In genomic region chr21:25569711-25570110, GRCh38 we compare ENCODE assay signal across 20 cellular contexts. TPM values are rescaled to one million over a fixed set of nuclear protein-coding genes. Genes with fewer than 3 reads are reported as not detected.
DNase-seq lines count a peak whose midpoint lies in the region; FAIRE-seq and TF ChIP-seq lines count a peak whose summit lies in the region.
"Had no signal": no experiment of that assay in that cellular context is flagged by ENCODE, and none has a peak within 500 bp of the region (broad histone marks: within the 10 kb centered on the region; RNA-seq: fewer than 3 reads in every experiment).

No MANE protein-coding gene starts in this region.

- H3K79me2 ChIP-seq in osteoblast (ENCODE audit: insufficient read depth, low read length) = peaks cover 29% of the 10 kb centered on the region

- no peaks in the 10 kb centered on the region for H3K27me3 ChIP-seq in osteoblast (ENCODE audit: insufficient read depth, low read length)
- H3K27me3 ChIP-seq in H7 (ENCODE audit: control insufficient read depth, insufficient read depth, low read length) = no peaks in the 10 kb centered on the region

- H3K4me1 Mint-ChIP-seq in activated naive CD4-positive, alpha-beta T cell treated with anti-CD3 and anti-CD28 coated beads, Interleukin-2, amount 50 U/mL, for 24 hours = peaks cover 25% of the 10 kb centered on the region
- peaks cover 72% of the 10 kb centered on the region for H3K4me1 Mint-ChIP-seq in activated T-helper 2 cell treated with anti-CD3 and anti-CD28 coated beads, Interferon-gamma antibody, Interleukin-2, Interleukin-4, amounts not matched to agents 10 μg/mL and 5 μg/mL and 100 μg/mL, durations not matched to agents 14 hours and 24 hours and 36 hours (ENCODE audit: low read depth)

- H3K27ac ChIP-seq in osteoblast (ENCODE audit: low read depth, low read length) = peak overlapping the region; percentile 15
- H3K27ac ChIP-seq: PC-9, thoracic aorta, WERI-Rb-1 had no signal

- no peak for DNase-seq in activated naive CD4-positive, alpha-beta T cell treated with anti-CD3 and anti-CD28 coated beads, Interleukin-2, amount 50 U/mL, for 16 hours
- DNase-seq in GM18507 (ENCODE audit: extremely low spot score, insufficient read length, low read depth) (no peak), osteoblast (ENCODE audit: insufficient read length, low spot score, missing footprints) (no peak), AG08396 (ENCODE audit: low spot score) (no peak), H7 (no peak)
- DNase-seq in activated T-helper 2 cell treated with anti-CD3 and anti-CD28 coated beads, Interferon-gamma antibody, Interleukin-2, Interleukin-4, amounts not matched to agents 10 μg/mL and 5 μg/mL and 100 μg/mL, durations not matched to agents 14 hours and 24 hours and 36 hours (ENCODE audit: low spot score) = no peak
- no peak for DNase-seq in stimulated activated CD4-positive, alpha-beta T cell treated with anti-CD3 and anti-CD28 coated beads, Interleukin-2, amount 100 ng/mL, for 48 hours
- DNase-seq: activated CD8-positive, alpha-beta memory T cell treated with anti-CD3 and anti-CD28 coated beads, Interleukin-2, amount 50 U/mL, for 48 hours; anterior cingulate cortex; endodermal cell; Kasumi-1; NCI-H1105; NCI-H2171; PC-9; stimulated activated CD4-positive, alpha-beta T cell treated with anti-CD3 and anti-CD28 coated beads, Interleukin-2, amount 100 ng/mL, for 24 hours; WERI-Rb-1 had no signal

- peak overlapping the region; percentile 97 for H3K27ac Mint-ChIP-seq in activated naive CD4-positive, alpha-beta T cell treated with anti-CD3 and anti-CD28 coated beads, Interleukin-2, amount 50 U/mL, for 24 hours
- peak overlapping the region; percentile 91 for H3K27ac Mint-ChIP-seq in activated T-helper 2 cell treated with anti-CD3 and anti-CD28 coated beads, Interferon-gamma antibody, Interleukin-2, Interleukin-4, amounts not matched to agents 10 μg/mL and 5 μg/mL and 100 μg/mL, durations not matched to agents 14 hours and 24 hours and 36 hours
- H3K27ac Mint-ChIP-seq: endodermal cell, GM23338 had no signal

- H3K4me2 ChIP-seq in osteoblast (ENCODE audit: insufficient read depth, low read length) = no peak overlapping the region
- H3K4me2 ChIP-seq: GM23338, PC-9 had no signal

- no peak for TF ChIP-seq CTCF in osteoblast (IDR thresholded peaks at IDR 0.05; ENCODE audit: extremely low read depth, low read depth, low read length)

- no peaks in the 10 kb centered on the region for H3K9me3 ChIP-seq in osteoblast (ENCODE audit: low read depth, low read length)
- H3K9me3 ChIP-seq: thoracic aorta had no signal

- peaks cover 4% of the 10 kb centered on the region for H3K36me3 ChIP-seq in osteoblast (ENCODE audit: insufficient read depth, low read length)
- H3K36me3 ChIP-seq in H7 (replicated peaks; ENCODE audit: control insufficient read depth, insufficient read depth, low read length) = no peaks in the 10 kb centered on the region
- H3K36me3 ChIP-seq: thoracic aorta, WERI-Rb-1 had no signal

- peaks cover 33% of the 10 kb centered on the region for H3K4me1 ChIP-seq in osteoblast (ENCODE audit: insufficient read depth, low read length)

- FAIRE-seq in GM18507 (lab: Jason Lieb, UNC) = peak; percentile 47
- FAIRE-seq: keratinocyte had no signal

- no peak overlapping the region for H2AFZ ChIP-seq in osteoblast (ENCODE audit: low read length)
- H2AFZ ChIP-seq: GM23338, PC-9 had no signal

- intact Hi-C loops in activated T-helper 2 cell treated with anti-CD3 and anti-CD28 coated beads, Interferon-gamma antibody, Interleukin-2, Interleukin-4, amounts not matched to agents 10 μg/mL and 5 μg/mL and 100 μg/mL, durations not matched to agents 14 hours and 24 hours and 36 hours (cut with micrococcal nuclease) = loop anchor here (1.0 kb wide), 1 partner anchor 67 kb away; no protein-coding TSS in a partner anchor

- peak overlapping the region; percentile 96 for H3K4me3 Mint-ChIP-seq in activated naive CD4-positive, alpha-beta T cell treated with anti-CD3 and anti-CD28 coated beads, Interleukin-2, amount 50 U/mL, for 24 hours
- H3K4me3 Mint-ChIP-seq in activated T-helper 2 cell treated with anti-CD3 and anti-CD28 coated beads, Interferon-gamma antibody, Interleukin-2, Interleukin-4, amounts not matched to agents 10 μg/mL and 5 μg/mL and 100 μg/mL, durations not matched to agents 14 hours and 24 hours and 36 hours (ENCODE audit: low read depth) = peak overlapping the region; percentile 81
- H3K4me3 Mint-ChIP-seq: endodermal cell, GM23338 had no signal

- no peak overlapping the region for H3K4me3 ChIP-seq in osteoblast (ENCODE audit: insufficient read depth, low read length)
- H3K4me3 ChIP-seq in H7 (ENCODE audit: insufficient read depth, low read depth, low read length) = no peak overlapping the region
- H3K4me3 ChIP-seq: GM23338, PC-9, thoracic aorta had no signal

- no peaks in the 10 kb centered on the region for H3K9me3 Mint-ChIP-seq in activated naive CD4-positive, alpha-beta T cell treated with anti-CD3 and anti-CD28 coated beads, Interleukin-2, amount 50 U/mL, for 24 hours
- no peaks in the 10 kb centered on the region for H3K9me3 Mint-ChIP-seq in activated T-helper 2 cell treated with anti-CD3 and anti-CD28 coated beads, Interferon-gamma antibody, Interleukin-2, Interleukin-4, amounts not matched to agents 10 μg/mL and 5 μg/mL and 100 μg/mL, durations not matched to agents 14 hours and 24 hours and 36 hours
- H3K9me3 Mint-ChIP-seq: endodermal cell, GM23338 had no signal

- no peaks in the 10 kb centered on the region for H4K20me1 ChIP-seq in osteoblast (ENCODE audit: insufficient read depth, low read length)

- no peaks in the 10 kb centered on the region for H3K27me3 Mint-ChIP-seq in activated naive CD4-positive, alpha-beta T cell treated with anti-CD3 and anti-CD28 coated beads, Interleukin-2, amount 50 U/mL, for 24 hours
- no peaks in the 10 kb centered on the region for H3K27me3 Mint-ChIP-seq in activated T-helper 2 cell treated with anti-CD3 and anti-CD28 coated beads, Interferon-gamma antibody, Interleukin-2, Interleukin-4, amounts not matched to agents 10 μg/mL and 5 μg/mL and 100 μg/mL, durations not matched to agents 14 hours and 24 hours and 36 hours (ENCODE audit: low read depth)

- H3K36me3 Mint-ChIP-seq in activated naive CD4-positive, alpha-beta T cell treated with anti-CD3 and anti-CD28 coated beads, Interleukin-2, amount 50 U/mL, for 24 hours = peaks cover 68% of the 10 kb centered on the region
- peaks cover 95% of the 10 kb centered on the region for H3K36me3 Mint-ChIP-seq in activated T-helper 2 cell treated with anti-CD3 and anti-CD28 coated beads, Interferon-gamma antibody, Interleukin-2, Interleukin-4, amounts not matched to agents 10 μg/mL and 5 μg/mL and 100 μg/mL, durations not matched to agents 14 hours and 24 hours and 36 hours (ENCODE audit: low read depth)

RNA-seq across cellular contexts. Expression of gene MRPL39, which starts 37.6 kb away (rescaled TPM):
- 53.1 and 54.4 TPM in 2 replicates for total RNA-seq in activated T-helper 2 cell treated with anti-CD3 and anti-CD28 coated beads, Interferon-gamma antibody, Interleukin-2, Interleukin-4, amounts not matched to agents 10 μg/mL and 5 μg/mL and 100 μg/mL, durations not matched to agents 14 hours and 24 hours and 36 hours
- 26.5 and 28.2 TPM in 2 replicates for total RNA-seq in osteoblast
- 56.3 and 69.5 TPM in 2 replicates for total RNA-seq in H7 (2014; rRNA removed; shearing (Covaris generic))
